ENCODE assay signal across 8 cellular contexts in genomic region chr3:172516318-172517214, GRCh38. TPM values are rescaled to one million over a fixed set of nuclear protein-coding genes. Genes with fewer than 3 reads are reported as not detected.
DNase-seq lines count a peak whose midpoint lies in the region; ATAC-seq, FAIRE-seq and TF ChIP-seq lines count a peak whose summit lies in the region.

No MANE protein-coding gene starts in this region.

- H4K20me1 ChIP-seq in DND-41 (ENCODE audit: insufficient read depth, low read length) (no peaks in the 10 kb centered on the region; the same call in 1 of the 2 replicates), H1 (replicated peaks in 1 of 2; ENCODE audit: control insufficient read depth in 1 of 2, insufficient read depth in 2 of 2, low read length in 2 of 2) (no peaks in the 10 kb centered on the region)

- H3K18ac ChIP-seq in H1 (ENCODE audit: extremely low read depth, low read length), result no peak overlapping the region

- H3K4me1 ChIP-seq in DND-41 (ENCODE audit: insufficient read depth, low read length) (peaks cover 99% of the 10 kb centered on the region), H1 (replicated peaks in 1 of 4; ENCODE audit: control insufficient read depth in 3 of 4, insufficient read depth in 4 of 4, low read length in 3 of 4) (0 out of 7 replicates have a peak, but pooled peaks cover 0 to 2% (median under 1%) of the 10 kb centered on the region in 4 experiments)

- H3K4me3 ChIP-seq in DND-41 (ENCODE audit: low read depth in 1 of 2, low read length in 2 of 2) (peak overlapping the region in 1 of 2 experiments; percentile 15; a peak in 1 of 4 replicates), H1 (ENCODE audit: extremely low read depth in 1 of 4, insufficient read depth in 2 of 4, low read depth in 3 of 4, low read length in 4 of 4) (no peak overlapping the region)

- no peak overlapping the region for H3K23ac ChIP-seq in H1 (ENCODE audit: insufficient read length)

- no peak overlapping the region for H2BK15ac ChIP-seq in H1 (ENCODE audit: low read length)

- no peak overlapping the region for H2AK5ac ChIP-seq in H1 (ENCODE audit: low read depth, low read length)

- H2BK12ac ChIP-seq in H1 (ENCODE audit: low read depth, low read length), result 0 out of 2 replicates have a peak overlapping the region, but pooled peaks have one; percentile 9

- H3K27me3 ChIP-seq in DND-41 (ENCODE audit: insufficient read depth, low read length, poor library complexity), result no peaks in the 10 kb centered on the region
- peaks cover 0 to 1% (median 0%) of the 10 kb centered on the region in 4 experiments; a peak in 1 of 7 replicates for H3K27me3 ChIP-seq in H1 (replicated peaks in 1 of 4; ENCODE audit: control insufficient read depth in 3 of 4, extremely low read depth in 1 of 4, insufficient read depth in 3 of 4, low read length in 3 of 4)

- H2AFZ ChIP-seq in DND-41 (ENCODE audit: low read depth, low read length), result no peak overlapping the region
- H2AFZ ChIP-seq in H1 (ENCODE audit: low read length), result peak overlapping the region; percentile 88

- peak; percentile 61 for DNase-seq in DND-41
- peak; percentile 39 for DNase-seq in NCI-H2196 treated with DMSO at 0.1 percent for 48 hours (lab: John Stamatoyannopoulos, UW; ENCODE audit: unreplicated experiment)
- no peak for DNase-seq in H1 (ENCODE audit: low read depth in 1 of 2, low spot score in 2 of 2)
- no peak for DNase-seq in omental fat pad (ENCODE audit: low spot score)
- no peak for DNase-seq in NCI-H1417 (lab: John Stamatoyannopoulos, UW)
- no peak for DNase-seq in mesenteric fat pad (ENCODE audit: low spot score)
- no peak for DNase-seq in NOMO-1 (lab: John Stamatoyannopoulos, UW; ENCODE audit: unreplicated experiment in 2 of 2)

- no peak for TF ChIP-seq RAD21 in H1 (IDR thresholded peaks at IDR 0.05 in 1 of 2, conservative IDR thresholded peaks at IDR 0.05 in 1 of 2; ENCODE audit: low read depth in 2 of 2, low read length in 2 of 2)

- no peak overlapping the region for H4K91ac ChIP-seq in H1 (replicated peaks; ENCODE audit: insufficient read length, low read length)

- no peak overlapping the region for H2BK5ac ChIP-seq in H1 (ENCODE audit: low read depth, low read length)

- H3K27ac ChIP-seq in DND-41 (ENCODE audit: low read length), result peak overlapping the region; percentile 92
- H3K27ac ChIP-seq in H1 (ENCODE audit: low read depth, low read length), result no peak overlapping the region

- H3K36me3 ChIP-seq in DND-41 (ENCODE audit: insufficient read depth, low read length), result peaks cover 76% of the 10 kb centered on the region
- H3K36me3 ChIP-seq in H1 (ENCODE audit: control insufficient read depth in 2 of 4, insufficient read depth in 4 of 4, low read length in 3 of 4), result no peaks in the 10 kb centered on the region

- no peak for FAIRE-seq in H1 (lab: Jason Lieb, UNC)

- H2BK20ac ChIP-seq in H1 (ENCODE audit: low read length), result no peak overlapping the region

- POLR2A ChIA-PET in H1 (lab: Charles Lee; ENCODE audit: partially characterized antibody), result no interaction called here

- ATAC-seq in DND-41 (ENCODE audit: insufficient read depth, low read depth), result 0 out of 3 replicates have a peak, but pooled peaks have one; percentile 10
- peak; percentile 89 for ATAC-seq in omental fat pad (ENCODE audit: low FRiP score)
- ATAC-seq in HG02870 (IDR thresholded peaks at IDR 0.05; ENCODE audit: unreplicated experiment), result no peak

- no peak overlapping the region for H3K14ac ChIP-seq in H1 (ENCODE audit: insufficient read length)

- H2BK120ac ChIP-seq in H1 (replicated peaks; ENCODE audit: low read depth, low read length), result no peak overlapping the region

- TF ChIP-seq POLR2A in H1 (IDR thresholded peaks at IDR 0.05; ENCODE audit: control extremely low read depth in 1 of 2, low read depth in 2 of 2, low read length in 2 of 2), result no peak

- H3K79me2 ChIP-seq in DND-41 (ENCODE audit: insufficient read depth, low read length) (peaks cover 87% of the 10 kb centered on the region), H1 (ENCODE audit: control insufficient read depth in 1 of 2, insufficient read depth in 2 of 2, low read length in 2 of 2) (no peaks in the 10 kb centered on the region)

- CTCF ChIA-PET in H1 (lab: Charles Lee; ENCODE audit: partially characterized antibody), result interaction anchor here (0.8 to 1.8 kb wide), 3 partner anchors 25 to 187 kb away, joined by 3 to 8 read pairs (median 3); no protein-coding TSS in a partner anchor

- H4K5ac ChIP-seq in H1 (ENCODE audit: insufficient read length, low read depth, low read length), result no peak overlapping the region

- H4K8ac ChIP-seq in H1 (ENCODE audit: extremely low read depth, insufficient read depth, low read length), result no peak overlapping the region

- no peaks in the 10 kb centered on the region for H3K79me1 ChIP-seq in H1 (ENCODE audit: low read depth, low read length)

- no peak overlapping the region for H3K56ac ChIP-seq in H1 (replicated peaks; ENCODE audit: insufficient read length, low read depth, low read length)

- peak overlapping the region; percentile 67 for H3K4me2 ChIP-seq in DND-41 (ENCODE audit: insufficient read depth, low read length)
- H3K4me2 ChIP-seq in H1 (ENCODE audit: insufficient read depth in 1 of 2, low read depth in 2 of 2, low read length in 2 of 2), result no peak overlapping the region

- TF ChIP-seq CTCF in DND-41 (IDR thresholded peaks at IDR 0.05; ENCODE audit: borderline replicate concordance, extremely low read depth, low read length, poor library complexity, severe bottlenecking) (no peak), H1 (IDR thresholded peaks at IDR 0.05; ENCODE audit: control extremely low read depth in 1 of 3, insufficient read depth in 1 of 3, low read depth in 1 of 3, low read length in 3 of 3) (no peak), omental fat pad (IDR thresholded peaks at IDR 0.05) (no peak)

- H3K9ac ChIP-seq in DND-41 (ENCODE audit: low read depth, low read length) (peak overlapping the region; percentile 79), H1 (replicated peaks in 1 of 4; ENCODE audit: extremely low read depth in 1 of 4, low read depth in 3 of 4, low read length in 3 of 4) (no peak overlapping the region)

- no peak for TF ChIP-seq EP300 in H1 (IDR thresholded peaks at IDR 0.05; ENCODE audit: borderline replicate concordance in 1 of 2, low read depth in 2 of 2, low read length in 2 of 2)

- no peaks in the 10 kb centered on the region for H3K23me2 ChIP-seq in H1 (ENCODE audit: low read depth, low read length)

- H3K9me3 ChIP-seq in DND-41 (ENCODE audit: insufficient read depth, low read length, severe bottlenecking) (no peaks in the 10 kb centered on the region), H1 (ENCODE audit: insufficient read depth in 2 of 2, low read depth in 1 of 2, low read length in 1 of 2) (no peaks in the 10 kb centered on the region)

- H3K4ac ChIP-seq in H1 (replicated peaks; ENCODE audit: insufficient read length, low read depth, low read length), result no peak overlapping the region

- 88% methylated on average over 7 of the region's 7 CpGs; no CpG with 5 or more reads in 1 of the 2 experiments for WGBS in H1 (ENCODE audit: extremely low coverage in 1 of 2, insufficient coverage in 1 of 2, insufficient read length in 1 of 2, insufficient replicate concordance in 2 of 2, low coverage in 1 of 2, low lambda C conversion rate in 2 of 2, missing lambda C conversion rate in 1 of 2), 2 experiments

TF ChIP-seq in H1, 55 proteins besides CTCF, POLR2A, EP300 and RAD21:
- no peak for TF ChIP-seq CTBP2 (IDR thresholded peaks at IDR 0.05; ENCODE audit: borderline replicate concordance, insufficient read depth, insufficient read length, low read length)
- TF ChIP-seq TAF7 (optimal IDR thresholded peaks at IDR 0.05; ENCODE audit: borderline replicate concordance, low read depth, low read length), result no peak
- TF ChIP-seq FOSL1 (IDR thresholded peaks at IDR 0.05; ENCODE audit: insufficient read depth, low read depth, low read length), result no peak
- no peak for TF ChIP-seq KDM4A (IDR thresholded peaks at IDR 0.05; ENCODE audit: low read depth, low read length, severe bottlenecking)
- TF ChIP-seq TBP (IDR thresholded peaks at IDR 0.05; ENCODE audit: low read depth, low read length), result no peak
- TF ChIP-seq CBX8 (IDR thresholded peaks at IDR 0.05; ENCODE audit: borderline replicate concordance, low read depth, low read length), result no peak
- TF ChIP-seq RFX5 (IDR thresholded peaks at IDR 0.05; ENCODE audit: borderline replicate concordance, low read depth, low read length), result no peak
- TF ChIP-seq YY1 (IDR thresholded peaks at IDR 0.05; ENCODE audit: low read depth, low read length), result no peak
- no peak for TF ChIP-seq SP4 (IDR thresholded peaks at IDR 0.05; ENCODE audit: low read length)
- no peak for TF ChIP-seq CBX5 (IDR thresholded peaks at IDR 0.05; ENCODE audit: low read depth, low read length)
- TF ChIP-seq, protein P1, sequence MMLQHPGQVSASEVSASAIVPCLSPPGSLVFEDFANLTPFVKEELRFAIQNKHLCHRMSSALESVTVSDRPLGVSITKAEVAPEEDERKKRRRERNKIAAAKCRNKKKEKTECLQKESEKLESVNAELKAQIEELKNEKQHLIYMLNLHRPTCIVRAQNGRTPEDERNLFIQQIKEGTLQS (IDR thresholded peaks at IDR 0.05; ENCODE audit: insufficient read depth, low read depth, low read length), result no peak
- TF ChIP-seq SP2 (IDR thresholded peaks at IDR 0.05; ENCODE audit: low read length), result no peak
- TF ChIP-seq RBBP5 (IDR thresholded peaks at IDR 0.05; ENCODE audit: borderline replicate concordance, low read depth, low read length), result no peak
- no peak for TF ChIP-seq SIRT6 (IDR thresholded peaks at IDR 0.05; ENCODE audit: low read length)
- TF ChIP-seq GTF2F1 (IDR thresholded peaks at IDR 0.05; ENCODE audit: borderline replicate concordance, low read depth, low read length), result no peak
- no peak for TF ChIP-seq PHF8 (conservative IDR thresholded peaks at IDR 0.05; ENCODE audit: low read depth, low read length)
- TF ChIP-seq MAFK (IDR thresholded peaks at IDR 0.05; ENCODE audit: low read depth, low read length), result no peak
- TF ChIP-seq SP1 (IDR thresholded peaks at IDR 0.05; ENCODE audit: low read depth, low read length), result no peak

RNA-seq across cellular contexts. Expression of gene TNFSF10, which starts 6.7 kb away (rescaled TPM):
- not detected in 2 replicates for total RNA-seq in H1 (2021; fragmentation: NEBNext Ultra II Directional; extraction: Animal tissue kit (Norgen Biotek cat#: 25700))
- polyA plus RNA-seq in H1 (2011; rRNA removed), result 0.06 TPM in 1 of 2 replicates, not detected in the other
- 0.18 TPM for polyA plus RNA-seq in H1 (2011; cell fraction: cytosol; rRNA removed)
- not detected for polyA plus RNA-seq in H1 (2011; cell fraction: nucleus; rRNA removed)
- 0.12 to 0.23 TPM in 2 of 4 replicates, not detected in the others for polyA plus RNA-seq in H1 (2012, experiment 1 of 2)
- not detected for polyA plus RNA-seq in H1 (2012, experiment 2 of 2)
- polyA plus RNA-seq in H1 (2013, experiment 1 of 2), result 0.26 TPM
- polyA plus RNA-seq in H1 (2013, experiment 2 of 2), result 0.44 TPM
- polyA minus RNA-seq in H1 (2011; rRNA and poly(A)+ RNA removed), result not detected in 2 replicates
- polyA minus RNA-seq in H1 (2011; cell fraction: cytosol; rRNA and poly(A)+ RNA removed), result not detected
- not detected for polyA minus RNA-seq in H1 (2011; cell fraction: nucleus; rRNA and poly(A)+ RNA removed)
- total RNA-seq in omental fat pad (100 to 1,000 TPM in 2 of 4 donors, 10 to 100 TPM in 2; 23.8 to 220 (median 121) TPM), mesenteric fat pad (23.0 TPM)

Comparison
In these comparisons a context has a peak if more than half of its experiments do, and no peak if none do; other contexts are left out.
1. DNase-seq: peak in DND-41 (single experiment) and NCI-H2196 treated with DMSO at 0.1 percent for 48 hours (single experiment); none in H1 (0 of 2), omental fat pad (single experiment), NCI-H1417 (0 of 3), mesenteric fat pad (single experiment) and NOMO-1 (0 of 2).
2. RNA of gene TNFSF10, which starts 6.7 kb away (total RNA-seq): 23.8 to 220 TPM in omental fat pad and 23.0 TPM in mesenteric fat pad (single experiment); not detected in H1; every median in the first group is over 10 times any median in the second.